Comparison of ENCODE assay signal across 8 cellular contexts in genomic region chr18:75212626-75213110, GRCh38. TPM values are rescaled to one million over a fixed set of nuclear protein-coding genes. Genes with fewer than 3 reads are reported as not detected.
A peak's percentile ranks its signal among the peaks of the same experiment; 100 is the strongest.
DNase-seq lines count a peak whose midpoint lies in the region; ATAC-seq and TF ChIP-seq lines count a peak whose summit lies in the region.

No MANE protein-coding gene starts in this region.

- in situ Hi-C loops in astrocyte of the spinal cord (cut with HindIII; ENCODE audit: low sequenced_read_pairs) (no loop called here), ACHN (cut with HindIII; ENCODE audit: low pct_ligation_motif_present, low pct_unique_long_range_greater_than_20kb, low sequenced_read_pairs) (no loop called here)

- no peak for TF ChIP-seq CTCF in right atrium auricular region (IDR thresholded peaks at IDR 0.05)
- TF ChIP-seq CTCF in astrocyte of the spinal cord (IDR thresholded peaks at IDR 0.05; ENCODE audit: low read depth, low read length): no peak
- TF ChIP-seq CTCF in vagina (IDR thresholded peaks at IDR 0.05): no peak

- no peaks in the 10 kb centered on the region for H3K9me3 ChIP-seq in right atrium auricular region
- no peaks in the 10 kb centered on the region for H3K9me3 ChIP-seq in mesodermal cell (ENCODE audit: control insufficient read depth, low read length)
- no peaks in the 10 kb centered on the region for H3K9me3 ChIP-seq in vagina

- no peaks in the 10 kb centered on the region for H3K27me3 ChIP-seq in right atrium auricular region
- H3K27me3 ChIP-seq in vagina: no peaks in the 10 kb centered on the region

- H3K27ac ChIP-seq in right atrium auricular region (peak overlapping the region; percentile 86 to 89), mesodermal cell (ENCODE audit: low read depth, low read length, severe bottlenecking) (no peak overlapping the region), vagina (peak overlapping the region; percentile 94)

- DNase-seq in right atrium auricular region (ENCODE audit: low spot score): no peak
- DNase-seq in Right ventricle myocardium superior: no peak
- DNase-seq in astrocyte of the spinal cord (ENCODE audit: low read depth, low spot score): peak; percentile 30
- peak in 1 of 2 donors; percentile 80 for DNase-seq in vagina (ENCODE audit: extremely low spot score in 2 of 2)
- DNase-seq in stimulated activated CD4-positive, alpha-beta T cell treated with anti-CD3 and anti-CD28 coated beads, Interleukin-2, amount 100 ng/mL, for 24 hours: no peak
- no peak for DNase-seq in ACHN

- intact Hi-C loops in Right ventricle myocardium superior (cut with DNase I): no loop called here
- intact Hi-C loops in vagina (cut with DNase I): loop anchor here (5.0 kb wide), 1 partner anchor 40 kb away; no protein-coding TSS in a partner anchor

- H3K4me3 ChIP-seq in right atrium auricular region (peak overlapping the region; percentile 81 to 82), astrocyte of the spinal cord (ENCODE audit: low read depth, low read length) (peak overlapping the region; percentile 66), mesodermal cell (ENCODE audit: extremely low read depth, insufficient read depth, low read length, poor library complexity, severe bottlenecking) (peak overlapping the region; percentile 52), vagina (peak overlapping the region; percentile 74 to 91)

- ATAC-seq in Right ventricle myocardium superior (ENCODE audit: poor library complexity): no peak
- ATAC-seq in HG02759 (IDR thresholded peaks at IDR 0.05; ENCODE audit: unreplicated experiment): no peak

- TF ChIP-seq POLR2A in vagina (IDR thresholded peaks at IDR 0.05): no peak

- 55 to 67% methylated on average over 5 to 6 of the region's 8 CpGs for WGBS in mesodermal cell (ENCODE audit: insufficient coverage in 2 of 2), 2 experiments

- H3K36me3 ChIP-seq in right atrium auricular region (no peaks in the 10 kb centered on the region), mesodermal cell (ENCODE audit: control insufficient read depth, insufficient read depth, low read length) (no peaks in the 10 kb centered on the region), vagina (no peaks in the 10 kb centered on the region)

- H3K4me1 ChIP-seq in right atrium auricular region (peaks cover 0 to 52% of the 10 kb centered on the region in 2 donors), mesodermal cell (ENCODE audit: control insufficient read depth, insufficient read depth, low read length, poor library complexity, severe bottlenecking) (peaks cover 3% of the 10 kb centered on the region), vagina (peaks cover 62% of the 10 kb centered on the region)

RNA-seq across cellular contexts. Expression of gene TSHZ1, which starts 2.1 kb away (rescaled TPM):
- 10 to 100 TPM; 14.5 to 19.4 TPM for total RNA-seq in right atrium auricular region
- 24.0 TPM for total RNA-seq in Right ventricle myocardium superior
- 12.1 TPM for polyA plus RNA-seq in mesodermal cell (2013, experiment 1 of 2)
- 11.8 TPM for polyA plus RNA-seq in mesodermal cell (2013, experiment 2 of 2)
- total RNA-seq in vagina: 23.3 TPM

RNA-seq across cellular contexts. Expression of gene PTGR3, which starts 3.7 kb away (rescaled TPM):
- total RNA-seq in right atrium auricular region: 10 to 100 TPM; 16.7 to 33.9 TPM
- 81.5 TPM for total RNA-seq in Right ventricle myocardium superior
- 20.0 TPM for polyA plus RNA-seq in mesodermal cell (2013, experiment 1 of 2)
- 16.5 TPM for polyA plus RNA-seq in mesodermal cell (2013, experiment 2 of 2)
- 16.0 TPM for total RNA-seq in vagina
